Comparison of ENCODE assay signal across 14 cellular contexts in genomic region chr18:48405108-48405507, GRCh38. TPM values are rescaled to one million over a fixed set of nuclear protein-coding genes. Genes with fewer than 3 reads are reported as not detected.
DNase-seq lines count a peak whose midpoint lies in the region; ATAC-seq and TF ChIP-seq lines count a peak whose summit lies in the region.
"Had no signal": no experiment of that assay in that cellular context is flagged by ENCODE, and none has a peak within 500 bp of the region (broad histone marks: within the 10 kb centered on the region; RNA-seq: fewer than 3 reads in every experiment).

No MANE protein-coding gene starts in this region.

- TF ChIP-seq CTCF in RWPE2 (IDR thresholded peaks at IDR 0.05; ENCODE audit: poor library complexity, severe bottlenecking) = no peak
- TF ChIP-seq CTCF in fibroblast of the aortic adventitia (IDR thresholded peaks at IDR 0.05; ENCODE audit: insufficient read depth, low read length) = no peak
- TF ChIP-seq CTCF in type B pancreatic cell (conservative IDR thresholded peaks at IDR 0.05) = no peak

- H3K4me1 ChIP-seq in RWPE2 (ENCODE audit: insufficient read depth, poor library complexity, severe bottlenecking) = peaks cover 8% of the 10 kb centered on the region

- no peaks in the 10 kb centered on the region for H3K36me3 Mint-ChIP-seq in activated naive CD8-positive, alpha-beta T cell treated with anti-CD3 and anti-CD28 coated beads, Interleukin-2, amount 50 U/mL, for 24 hours (ENCODE audit: low read depth)
- no peaks in the 10 kb centered on the region for H3K36me3 Mint-ChIP-seq in activated naive CD8-positive, alpha-beta T cell treated with anti-CD3 and anti-CD28 coated beads for 36 hours
- no peaks in the 10 kb centered on the region for H3K36me3 Mint-ChIP-seq in type B pancreatic cell
- H3K36me3 Mint-ChIP-seq: memory B cell had no signal

- H3K36me3 ChIP-seq in RWPE2 (ENCODE audit: low read depth) = no peaks in the 10 kb centered on the region
- H3K36me3 ChIP-seq: ovary had no signal

- H3K4me3 Mint-ChIP-seq in activated naive CD8-positive, alpha-beta T cell treated with anti-CD3 and anti-CD28 coated beads, Interleukin-2, amount 50 U/mL, for 24 hours = no peak overlapping the region
- no peak overlapping the region for H3K4me3 Mint-ChIP-seq in activated naive CD8-positive, alpha-beta T cell treated with anti-CD3 and anti-CD28 coated beads for 36 hours
- peak overlapping the region; percentile 47 for H3K4me3 Mint-ChIP-seq in type B pancreatic cell
- H3K4me3 Mint-ChIP-seq: memory B cell had no signal

- H3K9me3 Mint-ChIP-seq in activated naive CD8-positive, alpha-beta T cell treated with anti-CD3 and anti-CD28 coated beads, Interleukin-2, amount 50 U/mL, for 24 hours = no peaks in the 10 kb centered on the region
- H3K9me3 Mint-ChIP-seq in activated naive CD8-positive, alpha-beta T cell treated with anti-CD3 and anti-CD28 coated beads for 36 hours = no peaks in the 10 kb centered on the region
- no peaks in the 10 kb centered on the region for H3K9me3 Mint-ChIP-seq in type B pancreatic cell
- H3K9me3 Mint-ChIP-seq: memory B cell had no signal

- H3K4me3 ChIP-seq in RWPE2 (ENCODE audit: severe bottlenecking) = no peak overlapping the region
- H3K4me3 ChIP-seq in fibroblast of the aortic adventitia (ENCODE audit: low read depth, low read length) = no peak overlapping the region
- H3K4me3 ChIP-seq: ovary had no signal

- peaks cover 17% of the 10 kb centered on the region for H3K27me3 ChIP-seq in RWPE2 (ENCODE audit: insufficient read depth, poor library complexity, severe bottlenecking)
- H3K27me3 ChIP-seq: ovary had no signal

- H3K27ac Mint-ChIP-seq in activated naive CD8-positive, alpha-beta T cell treated with anti-CD3 and anti-CD28 coated beads, Interleukin-2, amount 50 U/mL, for 24 hours = no peak overlapping the region
- H3K27ac Mint-ChIP-seq in activated naive CD8-positive, alpha-beta T cell treated with anti-CD3 and anti-CD28 coated beads for 36 hours = no peak overlapping the region
- H3K27ac Mint-ChIP-seq in type B pancreatic cell = no peak overlapping the region
- H3K27ac Mint-ChIP-seq: memory B cell had no signal

- peak; percentile 23 for ATAC-seq in activated naive CD8-positive, alpha-beta T cell treated with anti-CD3 and anti-CD28 coated beads, Interleukin-2, amount 50 U/mL, for 24 hours
- peak; percentile 50; the same call in 2 of the 3 replicates for ATAC-seq in RWPE2 (ENCODE audit: low read depth)
- no peak for ATAC-seq in GM19455 (IDR thresholded peaks at IDR 0.05; ENCODE audit: unreplicated experiment)
- no peak for ATAC-seq in HG02678 (IDR thresholded peaks at IDR 0.05; ENCODE audit: unreplicated experiment)

- no peak for DNase-seq in activated naive CD8-positive, alpha-beta T cell treated with anti-CD3 and anti-CD28 coated beads, Interleukin-2, amount 50 U/mL, for 24 hours
- no peak for DNase-seq in activated naive CD8-positive, alpha-beta T cell treated with anti-CD3 and anti-CD28 coated beads for 36 hours
- no peak for DNase-seq in RWPE2 (ENCODE audit: low spot score)
- peak; percentile 30 for DNase-seq in fibroblast of the aortic adventitia (ENCODE audit: low read depth)
- no peak for DNase-seq in type B pancreatic cell (ENCODE audit: extremely low spot score, unreplicated experiment)
- no peak for DNase-seq in central memory CD4-positive, alpha-beta T cell
- DNase-seq: activated CD4-positive, alpha-beta T cell treated with anti-CD3 and anti-CD28 coated beads, Interleukin-2, amount 50 U/mL, for 1 hour; caudate nucleus; DMS79 treated with DMSO at 0.1 percent for 48 hours; ovary had no signal

- no peak overlapping the region for H3K27ac ChIP-seq in RWPE2 (ENCODE audit: poor library complexity, severe bottlenecking)
- H3K27ac ChIP-seq: ovary had no signal

- H3K9me3 ChIP-seq in RWPE2 (ENCODE audit: severe bottlenecking) = no peaks in the 10 kb centered on the region
- H3K9me3 ChIP-seq: ovary had no signal

- peaks cover 55% of the 10 kb centered on the region for H3K27me3 Mint-ChIP-seq in activated naive CD8-positive, alpha-beta T cell treated with anti-CD3 and anti-CD28 coated beads, Interleukin-2, amount 50 U/mL, for 24 hours
- peaks cover 71% of the 10 kb centered on the region for H3K27me3 Mint-ChIP-seq in activated naive CD8-positive, alpha-beta T cell treated with anti-CD3 and anti-CD28 coated beads for 36 hours
- peaks cover 56% of the 10 kb centered on the region for H3K27me3 Mint-ChIP-seq in type B pancreatic cell

- H3K4me1 Mint-ChIP-seq in activated naive CD8-positive, alpha-beta T cell treated with anti-CD3 and anti-CD28 coated beads, Interleukin-2, amount 50 U/mL, for 24 hours = peaks cover 10% of the 10 kb centered on the region
- H3K4me1 Mint-ChIP-seq in activated naive CD8-positive, alpha-beta T cell treated with anti-CD3 and anti-CD28 coated beads for 36 hours = peaks cover 3% of the 10 kb centered on the region
- H3K4me1 Mint-ChIP-seq in type B pancreatic cell (ENCODE audit: unreplicated experiment) = peaks cover 8% of the 10 kb centered on the region
- H3K4me1 Mint-ChIP-seq: memory B cell had no signal

RNA-seq across cellular contexts. Expression of gene ZBTB7C, which starts 4.1 kb away (rescaled TPM):
- total RNA-seq in activated naive CD8-positive, alpha-beta T cell treated with anti-CD3 and anti-CD28 coated beads for 36 hours = not detected
- total RNA-seq in fibroblast of the aortic adventitia (ENCODE audit: low replicate concordance) = 0.09 and 0.41 TPM in 2 replicates
- total RNA-seq in type B pancreatic cell (ENCODE audit: low replicate concordance) = 13.0 and 40.9 TPM in 2 replicates
- total RNA-seq: OCI-LY7 had no signal

Comparison
In these comparisons a context has a peak if more than half of its experiments do, and no peak if none do; other contexts are left out.
1. ATAC-seq: peak in activated naive CD8-positive, alpha-beta T cell treated with anti-CD3 and anti-CD28 coated beads, Interleukin-2, amount 50 U/mL, for 24 hours (single experiment) and RWPE2 (single experiment); none in GM19455 (single experiment) and HG02678 (single experiment).